Comparison of ENCODE assay signal across 10 cellular contexts in the genomic region with DNA sequence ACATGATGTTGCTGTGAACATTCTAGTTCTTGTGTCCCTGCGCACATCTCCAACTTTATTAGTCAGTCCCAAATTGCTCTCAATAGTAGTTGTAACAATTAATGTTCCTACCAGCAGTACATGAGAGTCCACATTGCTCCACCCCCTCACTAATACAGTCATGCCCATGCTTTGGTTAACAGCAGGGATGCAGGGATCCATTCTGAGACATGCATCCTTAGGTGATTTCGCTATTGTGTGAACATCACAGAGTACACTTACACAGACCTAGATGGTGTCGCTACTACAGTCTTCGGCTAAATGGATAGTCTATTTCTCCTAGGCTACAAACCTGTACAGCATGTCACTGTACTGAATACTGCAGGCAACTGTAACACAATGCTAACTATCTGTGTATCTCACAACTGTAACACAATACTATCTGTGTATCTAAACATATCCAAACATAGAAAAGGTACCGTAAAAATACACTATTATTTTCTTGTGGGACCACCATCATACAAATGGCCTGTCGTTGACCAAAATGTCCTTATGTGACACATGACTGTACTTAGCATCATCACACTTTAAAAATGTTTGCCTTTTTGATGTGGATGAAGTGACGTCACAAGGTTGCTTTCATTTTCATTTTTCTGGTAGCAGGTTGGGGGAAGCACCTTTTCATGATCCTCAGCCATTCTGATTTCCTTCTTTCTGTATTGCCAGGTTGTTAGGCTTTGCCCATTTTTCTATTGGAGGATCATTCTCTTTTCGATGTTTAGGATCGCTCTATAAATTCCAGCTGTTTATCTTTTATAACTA.
A peak's percentile ranks its signal among the peaks of the same experiment; 100 is the strongest.
DNase-seq lines count a peak whose midpoint lies in the region; ATAC-seq, FAIRE-seq and TF ChIP-seq lines count a peak whose summit lies in the region.
"Had no signal": no experiment of that assay in that cellular context is flagged by ENCODE, and none has a peak within 500 bp of the region (broad histone marks: within the 10 kb centered on the region; RNA-seq: fewer than 3 reads in every experiment).

No MANE protein-coding gene starts in this region.

- intact Hi-C loops in stomach (cut with DNase I; ENCODE audit: low total_unique reads) = no loop called here

- TF ChIP-seq POLR2A in stomach (IDR thresholded peaks at IDR 0.05) = no peak

- no peaks in the 10 kb centered on the region for H3K36me3 Mint-ChIP-seq in stimulated activated effector memory CD8-positive, alpha-beta T cell treated with anti-CD3 and anti-CD28 coated beads, Interleukin-12 subunit alpha, Interleukin-12 subunit beta, amount 100 ng/mL, for 72 hours

- 81 to 91% (median 88%) methylated on average over 9 of the region's 9 CpGs for WGBS in stomach, 5 donors

- TF ChIP-seq EP300 in stomach (IDR thresholded peaks at IDR 0.05) = no peak

- DNase-seq in stimulated activated CD4-positive, alpha-beta T cell treated with anti-CD3 and anti-CD28 coated beads, Interleukin-15, amount 100 ng/mL, for 24 hours = peak; percentile 13
- DNase-seq in stimulated activated CD4-positive, alpha-beta T cell treated with anti-CD3 and anti-CD28 coated beads, Interleukin-4, amount 100 ng/mL, for 1 hour = no peak
- DNase-seq in stimulated activated effector memory CD8-positive, alpha-beta T cell treated with anti-CD3 and anti-CD28 coated beads, Interleukin-12 subunit alpha, Interleukin-12 subunit beta, amount 100 ng/mL, for 72 hours (ENCODE audit: low spot score in 2 of 2) = peak in 1 of 2 donors; percentile 42
- no peak for DNase-seq in RCC 7860 (ENCODE audit: low spot score)
- DNase-seq in SW 1271 (lab: John Stamatoyannopoulos, UW) = no peak
- no peak for DNase-seq in stomach
- DNase-seq: NCI-H526, tibial artery had no signal

- FAIRE-seq in RCC 7860 (lab: Jason Lieb, UNC) = no peak

- no peaks in the 10 kb centered on the region for H3K9me3 ChIP-seq in stomach
- H3K9me3 ChIP-seq: tibial artery had no signal

- H3K27ac Mint-ChIP-seq in stimulated activated effector memory CD8-positive, alpha-beta T cell treated with anti-CD3 and anti-CD28 coated beads, Interleukin-12 subunit alpha, Interleukin-12 subunit beta, amount 100 ng/mL, for 72 hours = no peak overlapping the region

- H3K27me3 ChIP-seq in stomach = no peaks in the 10 kb centered on the region
- H3K27me3 ChIP-seq: tibial artery had no signal

- H3K9me3 Mint-ChIP-seq in stimulated activated effector memory CD8-positive, alpha-beta T cell treated with anti-CD3 and anti-CD28 coated beads, Interleukin-12 subunit alpha, Interleukin-12 subunit beta, amount 100 ng/mL, for 72 hours = no peaks in the 10 kb centered on the region

- H3K4me1 ChIP-seq in stomach = peaks cover 0 to 13% (median 0%) of the 10 kb centered on the region in 4 donors
- H3K4me1 ChIP-seq: tibial artery had no signal

- no peak overlapping the region for H3K27ac ChIP-seq in stomach
- H3K27ac ChIP-seq: tibial artery had no signal

- ATAC-seq in HG02852 (IDR thresholded peaks at IDR 0.05; ENCODE audit: unreplicated experiment) = peak; percentile 55
- peak; percentile 81 to 86 for ATAC-seq in activated CD4-positive, CD25-positive, alpha-beta regulatory T cell treated with anti-CD3 and anti-CD28 coated beads, Interleukin-2, amount 50 U/mL, for 24 hours
- peak; percentile 77 for ATAC-seq in stimulated activated effector memory CD8-positive, alpha-beta T cell treated with anti-CD3 and anti-CD28 coated beads, Interleukin-12 subunit alpha, Interleukin-12 subunit beta, amount 100 ng/mL, for 72 hours

- no peak for TF ChIP-seq CTCF in stomach (IDR thresholded peaks at IDR 0.05)

- no peak overlapping the region for H3K4me3 ChIP-seq in stomach
- H3K4me3 ChIP-seq: tibial artery had no signal

- peaks cover 15% of the 10 kb centered on the region for H3K4me1 Mint-ChIP-seq in stimulated activated effector memory CD8-positive, alpha-beta T cell treated with anti-CD3 and anti-CD28 coated beads, Interleukin-12 subunit alpha, Interleukin-12 subunit beta, amount 100 ng/mL, for 72 hours

- H3K36me3 ChIP-seq in stomach = no peaks in the 10 kb centered on the region
- H3K36me3 ChIP-seq: tibial artery had no signal

- no peak overlapping the region for H3K4me3 Mint-ChIP-seq in stimulated activated effector memory CD8-positive, alpha-beta T cell treated with anti-CD3 and anti-CD28 coated beads, Interleukin-12 subunit alpha, Interleukin-12 subunit beta, amount 100 ng/mL, for 72 hours
